ENCODE assay signal across 8 cellular contexts in the genomic region with DNA sequence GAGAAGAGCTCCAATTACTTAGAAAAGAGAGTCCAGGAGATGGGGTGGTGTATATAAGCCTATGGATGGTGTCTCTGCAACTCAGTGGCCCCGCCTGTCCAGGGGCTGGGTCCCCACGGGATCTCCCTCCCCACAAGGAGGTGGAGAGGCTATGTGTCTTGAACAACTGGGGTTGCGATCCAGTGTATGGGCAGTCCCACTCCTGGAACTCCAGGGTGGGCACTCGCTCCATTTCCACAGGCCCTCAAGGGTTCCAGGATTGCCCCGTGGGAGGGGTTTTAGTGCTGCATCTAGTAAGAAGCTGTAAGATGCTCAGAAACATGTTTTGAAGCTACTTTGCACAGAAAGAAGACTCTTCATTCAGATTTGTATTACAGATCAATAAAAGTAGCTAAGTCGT. TPM values are rescaled to one million over a fixed set of nuclear protein-coding genes. Genes with fewer than 3 reads are reported as not detected.
DNase-seq lines count a peak whose midpoint lies in the region; ATAC-seq and TF ChIP-seq lines count a peak whose summit lies in the region.

No MANE protein-coding gene starts in this region.

- peaks cover 19% of the 10 kb centered on the region for H3K4me1 Mint-ChIP-seq in activated naive CD8-positive, alpha-beta T cell (ENCODE audit: low read depth)

- H3K9me3 Mint-ChIP-seq in activated naive CD8-positive, alpha-beta T cell (ENCODE audit: low read depth), result no peaks in the 10 kb centered on the region

- TF ChIP-seq CTCF in smooth muscle cell (IDR thresholded peaks at IDR 0.05; ENCODE audit: borderline replicate concordance, insufficient read depth, poor library complexity, severe bottlenecking), result no peak

- H3K27me3 ChIP-seq in iPS-18a (ENCODE audit: control insufficient read depth, insufficient read depth, low read length), result no peaks in the 10 kb centered on the region
- H3K27me3 ChIP-seq in smooth muscle cell (ENCODE audit: low read depth), result no peaks in the 10 kb centered on the region

- H3K4me1 ChIP-seq in iPS-18a (ENCODE audit: control insufficient read depth, low read depth, low read length), result peaks cover 11% of the 10 kb centered on the region
- H3K4me1 ChIP-seq in smooth muscle cell (ENCODE audit: low read depth), result peaks cover 20% of the 10 kb centered on the region

- H3K4me3 ChIP-seq in iPS-18a (ENCODE audit: low read length) (peak overlapping the region; percentile 94), smooth muscle cell (peak overlapping the region; percentile 73)

- H3K9me3 ChIP-seq in iPS-18a (ENCODE audit: control insufficient read depth, low read depth, low read length), result no peaks in the 10 kb centered on the region
- no peaks in the 10 kb centered on the region for H3K9me3 ChIP-seq in smooth muscle cell (replicated peaks; ENCODE audit: low read depth)

- peak overlapping the region; percentile 83 for H3K4me3 Mint-ChIP-seq in activated naive CD8-positive, alpha-beta T cell

- DNase-seq in NCI-H82 (lab: John Stamatoyannopoulos, UW), result peak; percentile 42
- no peak for DNase-seq in NCI-H82 treated with DMSO at 0.1 percent for 48 hours (lab: John Stamatoyannopoulos, UW; ENCODE audit: unreplicated experiment)
- no peak for DNase-seq in smooth muscle cell (lab: John Stamatoyannopoulos, UW; ENCODE audit: unreplicated experiment)
- no peak for DNase-seq in stimulated activated CD4-positive, alpha-beta T cell treated with anti-CD3 and anti-CD28 coated beads, Interleukin-4, amount 100 ng/mL, for 1 hour

- no peaks in the 10 kb centered on the region for H3K36me3 Mint-ChIP-seq in activated naive CD8-positive, alpha-beta T cell

- WGBS in smooth muscle cell (ENCODE audit: low lambda C conversion rate), result 63% methylated on average over 6 of the region's 6 CpGs

- ATAC-seq in HG03460 (IDR thresholded peaks at IDR 0.05; ENCODE audit: unreplicated experiment) (peak; percentile 11), GM18861 (IDR thresholded peaks at IDR 0.05; ENCODE audit: unreplicated experiment) (no peak)

- peak overlapping the region; percentile 13 for H3K27ac Mint-ChIP-seq in activated naive CD8-positive, alpha-beta T cell

- H4K20me1 ChIP-seq in smooth muscle cell (ENCODE audit: low read depth), result peaks cover 37% of the 10 kb centered on the region

- H3K9ac ChIP-seq in iPS-18a (ENCODE audit: low read length) (peak overlapping the region; percentile 45), smooth muscle cell (ENCODE audit: low read depth) (peak overlapping the region; percentile 93)

- H2AFZ ChIP-seq in smooth muscle cell (ENCODE audit: low read depth), result peak overlapping the region; percentile 88

- peaks cover 14% of the 10 kb centered on the region for H3K27me3 Mint-ChIP-seq in activated naive CD8-positive, alpha-beta T cell

- H3K4me2 ChIP-seq in smooth muscle cell, result peak overlapping the region; percentile 94

- H3K79me2 ChIP-seq in smooth muscle cell (ENCODE audit: low read depth), result peaks cover 41% of the 10 kb centered on the region

- H3F3A ChIP-seq in smooth muscle cell (ENCODE audit: low read depth), result no peaks in the 10 kb centered on the region

- H3K36me3 ChIP-seq in iPS-18a (ENCODE audit: control insufficient read depth, low read depth, low read length) (no peaks in the 10 kb centered on the region), smooth muscle cell (ENCODE audit: low read depth) (no peaks in the 10 kb centered on the region)

- H3K27ac ChIP-seq in iPS-18a (ENCODE audit: low read length) (peak overlapping the region; percentile 12), smooth muscle cell (ENCODE audit: low read depth) (peak overlapping the region; percentile 84)

RNA-seq across cellular contexts. Expression of a gene that starts 0.6 kb away (rescaled TPM):
- 61.7 and 85.4 TPM in 2 replicates for total RNA-seq in smooth muscle cell
- polyA plus RNA-seq in smooth muscle cell, result 24.8 and 28.5 TPM in 2 replicates
